Comparison of ENCODE assay signal across 8 cellular contexts in genomic region chr12:53180931-53181645, GRCh38.
DNase-seq lines count a peak whose midpoint lies in the region; ATAC-seq and TF ChIP-seq lines count a peak whose summit lies in the region.

No MANE protein-coding gene starts in this region.

- H3K27me3 ChIP-seq in layer of hippocampus (ENCODE audit: control insufficient read depth, insufficient read depth, low read length) = no peaks in the 10 kb centered on the region

- H3K4me3 ChIP-seq in WI38 (ENCODE audit: low read depth, low read length) (peak overlapping the region; percentile 74), choroid plexus epithelial cell (ENCODE audit: low read depth, low read length) (peak overlapping the region; percentile 86)

- no peak for TF ChIP-seq CTCF in WI38 (IDR thresholded peaks at IDR 0.05; ENCODE audit: low read depth, low read length)
- no peak for TF ChIP-seq CTCF in choroid plexus epithelial cell (conservative IDR thresholded peaks at IDR 0.05; ENCODE audit: low read depth, low read length)

- DNase-seq in NCI-H748 (lab: John Stamatoyannopoulos, UW; ENCODE audit: unreplicated experiment) = peak; percentile 91
- DNase-seq in NCI-H748 treated with DMSO at 0.1 percent for 48 hours (lab: John Stamatoyannopoulos, UW) = no peak
- peak; percentile 53 for DNase-seq in NCI-H2107 (lab: John Stamatoyannopoulos, UW)
- DNase-seq in choroid plexus epithelial cell (ENCODE audit: low read depth) = peak; percentile 80
- peak; percentile 83 for DNase-seq in stimulated activated CD4-positive, alpha-beta T cell treated with anti-CD3 and anti-CD28 coated beads, Interleukin-1b, Interleukin-23, amount 100 ng/mL, for 48 hours

- H3K27ac ChIP-seq in layer of hippocampus (ENCODE audit: low read depth, low read length) = peak overlapping the region; percentile 99

- ATAC-seq in HG02938 (IDR thresholded peaks at IDR 0.05; ENCODE audit: unreplicated experiment) = peak; percentile 44
